2 cellular contexts compared by ENCODE assay signal in genomic region chr4:105972946-105973621, GRCh38.
TF ChIP-seq lines count a peak whose summit lies in the region.

No MANE protein-coding gene starts in this region.

TF ChIP-seq in GM23338, 12 proteins besides CTCF, POLR2A, EP300 and RAD21 (continued from another document):
- 0 out of 2 replicates have a peak, but pooled peaks have one; percentile 74 for TF ChIP-seq ZNF462 (CRISPR knock-in tag; IDR thresholded peaks at IDR 0.05)
- TF ChIP-seq, protein P1, sequence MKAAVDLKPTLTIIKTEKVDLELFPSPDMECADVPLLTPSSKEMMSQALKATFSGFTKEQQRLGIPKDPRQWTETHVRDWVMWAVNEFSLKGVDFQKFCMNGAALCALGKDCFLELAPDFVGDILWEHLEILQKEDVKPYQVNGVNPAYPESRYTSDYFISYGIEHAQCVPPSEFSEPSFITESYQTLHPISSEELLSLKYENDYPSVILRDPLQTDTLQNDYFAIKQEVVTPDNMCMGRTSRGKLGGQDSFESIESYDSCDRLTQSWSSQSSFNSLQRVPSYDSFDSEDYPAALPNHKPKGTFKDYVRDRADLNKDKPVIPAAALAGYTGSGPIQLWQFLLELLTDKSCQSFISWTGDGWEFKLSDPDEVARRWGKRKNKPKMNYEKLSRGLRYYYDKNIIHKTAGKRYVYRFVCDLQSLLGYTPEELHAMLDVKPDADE (IDR thresholded peaks at IDR 0.05), result no peak

TF ChIP-seq in endothelial cell of umbilical vein, 7 proteins besides CTCF, POLR2A, EP300 and RAD21 (continued from another document):
- TF ChIP-seq, protein P2, sequence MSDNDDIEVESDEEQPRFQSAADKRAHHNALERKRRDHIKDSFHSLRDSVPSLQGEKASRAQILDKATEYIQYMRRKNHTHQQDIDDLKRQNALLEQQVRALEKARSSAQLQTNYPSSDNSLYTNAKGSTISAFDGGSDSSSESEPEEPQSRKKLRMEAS (IDR thresholded peaks at IDR 0.05; ENCODE audit: insufficient read depth, insufficient read length), result no peak
- TF ChIP-seq FOS (IDR thresholded peaks at IDR 0.05; ENCODE audit: borderline replicate concordance, insufficient read depth, low read length) (no peak), GATA2 (IDR thresholded peaks at IDR 0.05; ENCODE audit: insufficient read depth, insufficient read length, low read depth, low read length) (no peak), EZH2 (IDR thresholded peaks at IDR 0.05; ENCODE audit: borderline replicate concordance, low read depth, low read length, severe bottlenecking) (no peak), POLR2AphosphoS5 (IDR thresholded peaks at IDR 0.05; ENCODE audit: insufficient read depth, low read depth, low read length) (no peak)
TF ChIP-seq in endothelial cell of umbilical vein: peak in this region for 0.
